In the genomic region with DNA sequence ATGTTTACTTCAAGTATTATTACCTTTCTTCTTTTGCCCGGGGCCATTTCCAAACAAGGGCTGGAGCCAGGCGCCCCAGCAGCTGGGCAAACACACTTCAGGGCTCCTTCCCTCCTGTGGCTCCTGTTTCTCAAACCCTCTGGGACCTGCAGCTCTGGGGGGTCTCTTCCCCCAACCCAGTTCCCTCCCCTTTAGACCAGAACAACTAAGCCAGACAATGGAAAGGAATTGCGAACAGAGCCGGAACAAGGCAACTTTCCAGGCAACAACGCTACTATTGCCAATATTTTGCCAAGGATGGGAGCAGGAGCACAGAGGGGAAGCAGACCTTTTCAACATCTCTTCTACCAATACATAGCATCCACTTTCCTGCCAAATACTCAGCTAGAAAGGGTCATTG, we compare ENCODE assay signal across 12 cellular contexts. TPM values are rescaled to one million over a fixed set of nuclear protein-coding genes. Genes with fewer than 3 reads are reported as not detected.
"Had no signal": no experiment of that assay in that cellular context is flagged by ENCODE, and none has a peak within 500 bp of the region (broad histone marks: within the 10 kb centered on the region; RNA-seq: fewer than 3 reads in every experiment).

No MANE protein-coding gene starts in this region.

RNA-seq across cellular contexts. Expression of a gene that starts 7.3 kb away (rescaled TPM):
- total RNA-seq: activated B cell treated with CpG ODN at 0.5 μM for 24 hours; activated CD4-positive, alpha-beta T cell treated with anti-CD3 and anti-CD28 coated beads, Interleukin-2, amount 10 ng/mL, durations not matched to agents 24 days and 14 days; activated CD8-positive, alpha-beta memory T cell treated with anti-CD3 and anti-CD28 coated beads, Interleukin-2, amount 10 ng/mL, durations not matched to agents 7 days and 5 days; activated T-helper 1 cell treated with anti-CD3 and anti-CD28 coated beads, Interleukin-12 subunit alpha, Interleukin-12 subunit beta, Interleukin-2, Interleukin-4 antibody, amounts not matched to agents 30 ng/mL and 10 ng/mL and 1 ng/mL, durations not matched to agents 14 hours and 24 hours and 36 hours; cerebellum; dermis blood vessel endothelial cell; IMR-90; RPMI7951; T-cell had no signal

RNA-seq across cellular contexts. Expression of a gene that starts 33.7 kb away (rescaled TPM):
- total RNA-seq: activated B cell treated with CpG ODN at 0.5 μM for 24 hours; activated CD4-positive, alpha-beta T cell treated with anti-CD3 and anti-CD28 coated beads, Interleukin-2, amount 10 ng/mL, durations not matched to agents 24 days and 14 days; activated CD8-positive, alpha-beta memory T cell treated with anti-CD3 and anti-CD28 coated beads, Interleukin-2, amount 10 ng/mL, durations not matched to agents 7 days and 5 days; activated T-helper 1 cell treated with anti-CD3 and anti-CD28 coated beads, Interleukin-12 subunit alpha, Interleukin-12 subunit beta, Interleukin-2, Interleukin-4 antibody, amounts not matched to agents 30 ng/mL and 10 ng/mL and 1 ng/mL, durations not matched to agents 14 hours and 24 hours and 36 hours; dermis blood vessel endothelial cell; IMR-90; RPMI7951 had no signal

RNA-seq across cellular contexts. Expression of a gene that starts 55.4 kb away (rescaled TPM):
- total RNA-seq: activated B cell treated with CpG ODN at 0.5 μM for 24 hours; activated CD4-positive, alpha-beta T cell treated with anti-CD3 and anti-CD28 coated beads, Interleukin-2, amount 10 ng/mL, durations not matched to agents 24 days and 14 days; activated CD8-positive, alpha-beta memory T cell treated with anti-CD3 and anti-CD28 coated beads, Interleukin-2, amount 10 ng/mL, durations not matched to agents 7 days and 5 days; activated T-helper 1 cell treated with anti-CD3 and anti-CD28 coated beads, Interleukin-12 subunit alpha, Interleukin-12 subunit beta, Interleukin-2, Interleukin-4 antibody, amounts not matched to agents 30 ng/mL and 10 ng/mL and 1 ng/mL, durations not matched to agents 14 hours and 24 hours and 36 hours; aorta; breast epithelium; cerebellum; colonic mucosa; dermis blood vessel endothelial cell; IMR-90; RPMI7951; T-cell had no signal

RNA-seq across cellular contexts. Expression of a gene that starts 55.8 kb away (rescaled TPM):
- total RNA-seq: activated B cell treated with CpG ODN at 0.5 μM for 24 hours; activated CD4-positive, alpha-beta T cell treated with anti-CD3 and anti-CD28 coated beads, Interleukin-2, amount 10 ng/mL, durations not matched to agents 24 days and 14 days; activated CD8-positive, alpha-beta memory T cell treated with anti-CD3 and anti-CD28 coated beads, Interleukin-2, amount 10 ng/mL, durations not matched to agents 7 days and 5 days; activated T-helper 1 cell treated with anti-CD3 and anti-CD28 coated beads, Interleukin-12 subunit alpha, Interleukin-12 subunit beta, Interleukin-2, Interleukin-4 antibody, amounts not matched to agents 30 ng/mL and 10 ng/mL and 1 ng/mL, durations not matched to agents 14 hours and 24 hours and 36 hours; aorta; breast epithelium; cerebellum; colonic mucosa; dermis blood vessel endothelial cell; IMR-90; RPMI7951; T-cell had no signal
